ENCODE assay signal across 25 cellular contexts in the genomic region with DNA sequence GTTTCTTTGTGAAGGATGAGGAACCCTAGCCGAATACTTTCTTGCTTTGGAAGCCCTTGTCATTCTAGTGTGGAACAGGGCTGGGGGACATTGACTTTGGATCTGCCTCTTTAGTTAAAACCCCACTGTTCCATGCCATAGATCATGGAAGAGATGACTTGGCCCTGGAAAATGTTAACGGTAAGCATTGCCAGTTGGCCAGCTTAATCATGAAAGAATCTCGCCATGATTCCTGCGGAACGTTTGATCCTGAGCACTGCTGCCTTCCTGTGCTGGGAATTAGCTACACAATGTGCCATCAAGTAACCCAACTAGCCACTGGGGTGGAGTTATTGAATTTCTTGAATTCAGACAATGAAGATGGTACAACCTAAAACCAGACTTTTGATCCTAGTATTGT.
"Had no signal": no experiment of that assay in that cellular context is flagged by ENCODE, and none has a peak within 500 bp of the region (broad histone marks: within the 10 kb centered on the region; RNA-seq: fewer than 3 reads in every experiment).

No MANE protein-coding gene starts in this region.

- H2AFZ ChIP-seq: hepatocyte had no signal

- H3K4me3 Mint-ChIP-seq: naive thymus-derived CD8-positive, alpha-beta T cell; nephron; neural crest cell; stimulated activated effector memory CD8-positive, alpha-beta T cell treated with anti-CD3 and anti-CD28 coated beads, Interleukin-12 subunit alpha, Interleukin-12 subunit beta, amount 100 ng/mL, for 72 hours; stimulated activated naive CD8-positive, alpha-beta T cell treated with anti-CD3 and anti-CD28 coated beads, Interleukin-15, Interleukin-2, amounts not matched to agents 100 ng/mL and 50 ng/mL, for 24 hours had no signal

- H3K27me3 Mint-ChIP-seq: stimulated activated naive CD8-positive, alpha-beta T cell treated with anti-CD3 and anti-CD28 coated beads, Interleukin-15, Interleukin-2, amounts not matched to agents 100 ng/mL and 50 ng/mL, for 24 hours had no signal

- H3K27ac Mint-ChIP-seq: naive thymus-derived CD8-positive, alpha-beta T cell; stimulated activated effector memory CD8-positive, alpha-beta T cell treated with anti-CD3 and anti-CD28 coated beads, Interleukin-12 subunit alpha, Interleukin-12 subunit beta, amount 100 ng/mL, for 72 hours; stimulated activated naive CD8-positive, alpha-beta T cell treated with anti-CD3 and anti-CD28 coated beads, Interleukin-15, Interleukin-2, amounts not matched to agents 100 ng/mL and 50 ng/mL, for 24 hours had no signal

- H3K9me3 Mint-ChIP-seq: nephron had no signal

- H3K4me2 ChIP-seq: hepatocyte had no signal

- H3K9me3 ChIP-seq: heart right ventricle, left ventricle myocardium inferior, pancreas, prostate gland, thoracic aorta, tibial artery, upper lobe of right lung had no signal

- H3K27me3 ChIP-seq: heart right ventricle, hepatocyte, pancreas, spleen, tibial artery, upper lobe of right lung had no signal

- H3K27ac ChIP-seq: heart right ventricle, hepatocyte, left ventricle myocardium inferior, pancreas, prostate gland, spleen, thoracic aorta, tibial artery, upper lobe of right lung had no signal

- ATAC-seq: heart right ventricle; naive thymus-derived CD8-positive, alpha-beta T cell; pancreas; right cardiac atrium; sciatic nerve; stimulated activated effector memory CD8-positive, alpha-beta T cell treated with anti-CD3 and anti-CD28 coated beads, Interleukin-12 subunit alpha, Interleukin-12 subunit beta, amount 100 ng/mL, for 72 hours; upper lobe of right lung had no signal

- H3K4me3 ChIP-seq: heart right ventricle, hepatocyte, left ventricle myocardium inferior, lung, pancreas, prostate gland, spleen, thoracic aorta, tibial artery, upper lobe of right lung had no signal

- H3K36me3 ChIP-seq: heart right ventricle, left ventricle myocardium inferior, pancreas, prostate gland, spleen, thoracic aorta, tibial artery, upper lobe of right lung had no signal

- H3K4me1 ChIP-seq: pancreas, prostate gland, spleen had no signal

- H3K79me2 ChIP-seq: hepatocyte had no signal

- H3K4me1 Mint-ChIP-seq: naive thymus-derived CD8-positive, alpha-beta T cell; neural crest cell; stimulated activated effector memory CD8-positive, alpha-beta T cell treated with anti-CD3 and anti-CD28 coated beads, Interleukin-12 subunit alpha, Interleukin-12 subunit beta, amount 100 ng/mL, for 72 hours had no signal

- H3K36me3 Mint-ChIP-seq: naive thymus-derived CD8-positive, alpha-beta T cell; stimulated activated effector memory CD8-positive, alpha-beta T cell treated with anti-CD3 and anti-CD28 coated beads, Interleukin-12 subunit alpha, Interleukin-12 subunit beta, amount 100 ng/mL, for 72 hours had no signal

- DNase-seq: heart right ventricle; islet precursor cell; left ventricle myocardium inferior; naive thymus-derived CD8-positive, alpha-beta T cell; nucleus accumbens; pancreas; posterior cingulate gyrus; retina; right cardiac atrium; small intestine; spleen; stimulated activated CD4-positive, alpha-beta T cell treated with anti-CD3 and anti-CD28 coated beads, Interleukin-4, amount 100 ng/mL, for 24 hours; stimulated activated naive CD4-positive, alpha-beta T cell; tibial artery; trophoblast cell; upper lobe of right lung had no signal
